17 cellular contexts compared by ENCODE assay signal in genomic region chr6:112979830-112980229, GRCh38.
DNase-seq lines count a peak whose midpoint lies in the region; ATAC-seq, FAIRE-seq and TF ChIP-seq lines count a peak whose summit lies in the region.
"Had no signal": no experiment of that assay in that cellular context is flagged by ENCODE, and none has a peak within 500 bp of the region (broad histone marks: within the 10 kb centered on the region; RNA-seq: fewer than 3 reads in every experiment).

No MANE protein-coding gene starts in this region.

- WGBS in K562 (ENCODE audit: insufficient coverage, low coverage, missing lambda C conversion rate) = 14% methylated on average over 5 of the region's 5 CpGs
- WGBS in testis, 2 donors = 42% methylated on average over 5 of the region's 5 CpGs

- FAIRE-seq in K562 (lab: Jason Lieb, UNC) (no peak), kidney (lab: Jason Lieb, UNC) (peak; percentile 93)
- FAIRE-seq: GM12878, islet of Langerhans, RCC 7860 had no signal

- no TSS peak for BruUV-seq in K562 (replicated peaks; lab: Mats Ljungman, UMichigan)

- POLR2A ChIA-PET in HEK293T (lab: Yijun Ruan, JAX) (no interaction called here), K562 (lab: Yijun Ruan, JAX) (no interaction called here)

- H3K4me2 ChIP-seq in K562 (ENCODE audit: insufficient read depth, low read length) = no peak overlapping the region

- no peak overlapping the region for H3K9ac ChIP-seq in K562 (ENCODE audit: insufficient read depth in 1 of 2, low read depth in 2 of 2, low read length in 2 of 2)
- no peak overlapping the region for H3K9ac ChIP-seq in kidney (ENCODE audit: low read length in 2 of 2)

- CTCF ChIA-PET in HEK293T (lab: Yijun Ruan, JAX) = interaction anchor here (0.6 kb wide), 1 partner anchor 119 kb away, joined by 12 read pairs; no protein-coding TSS in a partner anchor
- CTCF ChIA-PET in K562 (lab: Yijun Ruan, JAX; ENCODE audit: low intra/inter-chr PET ratio) = no interaction called here

- H3K36me3 ChIP-seq in ACC112 (ENCODE audit: insufficient read depth, low read length) (no peaks in the 10 kb centered on the region), K562 (ENCODE audit: control insufficient read depth, insufficient read depth, low read length) (no peaks in the 10 kb centered on the region), kidney (ENCODE audit: control insufficient read depth in 1 of 2, insufficient read depth in 2 of 2, low read length in 2 of 2) (no peaks in the 10 kb centered on the region), testis (ENCODE audit: low read depth, missing control alignments) (no peaks in the 10 kb centered on the region)
- H3K36me3 ChIP-seq: prostate gland had no signal

- H3K4me1 ChIP-seq in ACC112 (ENCODE audit: control insufficient read depth, insufficient read depth, low read length, unreplicated experiment) = peaks cover 33% of the 10 kb centered on the region
- no peaks in the 10 kb centered on the region for H3K4me1 ChIP-seq in K562 (replicated peaks in 1 of 2; ENCODE audit: control insufficient read depth in 2 of 2, insufficient read depth in 2 of 2, low read length in 2 of 2)
- peaks cover 0 to 3% of the 10 kb centered on the region in 2 donors for H3K4me1 ChIP-seq in kidney (ENCODE audit: control insufficient read depth in 1 of 2, insufficient read depth in 1 of 2, low read depth in 1 of 2, low read length in 2 of 2)
- no peaks in the 10 kb centered on the region for H3K4me1 ChIP-seq in testis
- H3K4me1 ChIP-seq: prostate gland had no signal

- H3K27me3 ChIP-seq in ACC112 (ENCODE audit: insufficient read depth, low read length) (no peaks in the 10 kb centered on the region), K562 (ENCODE audit: control insufficient read depth in 2 of 2, insufficient read depth in 2 of 2, low read length in 2 of 2) (no peaks in the 10 kb centered on the region), testis (no peaks in the 10 kb centered on the region)

- no peak for ATAC-seq in K562
- ATAC-seq: activated CD4-positive, alpha-beta T cell treated with anti-CD3 and anti-CD28 coated beads for 36 hours; GM12878 had no signal

- H3K79me2 ChIP-seq in ACC112 (ENCODE audit: control insufficient read depth, insufficient read depth, low read length, unreplicated experiment) = no peaks in the 10 kb centered on the region
- no peaks in the 10 kb centered on the region for H3K79me2 ChIP-seq in K562 (ENCODE audit: control insufficient read depth, insufficient read depth, low read length)

- no peaks in the 10 kb centered on the region for H4K20me1 ChIP-seq in K562 (replicated peaks; ENCODE audit: control insufficient read depth, insufficient read depth, low read length)

- H3K9me3 ChIP-seq in K562 (replicated peaks; ENCODE audit: control insufficient read depth, insufficient read depth, low read depth, low read length) (no peaks in the 10 kb centered on the region), kidney (ENCODE audit: control insufficient read depth in 1 of 2, low read length in 2 of 2) (peaks cover 0 to under 1% of the 10 kb centered on the region in 2 donors), testis (no peaks in the 10 kb centered on the region)
- H3K9me3 ChIP-seq: prostate gland had no signal

- H3K27ac ChIP-seq in ACC112 (ENCODE audit: low read depth, low read length) = peak overlapping the region; percentile 55
- no peak overlapping the region for H3K27ac ChIP-seq in K562 (ENCODE audit: extremely low read depth, low read depth, low read length)
- no peak overlapping the region for H3K27ac ChIP-seq in kidney (ENCODE audit: low read depth in 2 of 2, low read length in 2 of 2)
- H3K27ac ChIP-seq in testis = no peak overlapping the region
- H3K27ac ChIP-seq: C4-2B, prostate gland had no signal

- no peak for TF ChIP-seq EP300 in K562 (IDR thresholded peaks at IDR 0.05; ENCODE audit: low read length)

- in situ Hi-C loops in K562 (cut with MboI) = no loop called here

- H3K9me1 ChIP-seq in K562 (ENCODE audit: control insufficient read depth, insufficient read depth, low read length) = no peaks in the 10 kb centered on the region

- peak; percentile 22 for DNase-seq in HEK293T (ENCODE audit: extremely low spot score)
- DNase-seq in K562 (ENCODE audit: extremely low read depth in 1 of 4, low spot score in 3 of 4) = no peak
- no peak for DNase-seq in kidney
- no peak for DNase-seq in iPS-NIHi7 (ENCODE audit: extremely low spot score)
- DNase-seq in SHP77 (lab: John Stamatoyannopoulos, UW) = no peak
- DNase-seq in NCI-H187 treated with DMSO at 0.1 percent for 48 hours (lab: John Stamatoyannopoulos, UW) = no peak
- DNase-seq in testis = no peak
- DNase-seq: activated CD4-positive, alpha-beta T cell treated with anti-CD3 and anti-CD28 coated beads for 36 hours; activated naive CD4-positive, alpha-beta T cell treated with Interleukin-2 at 50 U/mL for 16 hours; effector CD8-positive, alpha-beta T cell; MV-4-11 had no signal

- TF ChIP-seq RAD21 in K562 (CRISPR knock-in tag; conservative IDR thresholded peaks at IDR 0.05 in 1 of 2, IDR thresholded peaks at IDR 0.05 in 1 of 2) = no peak

- peak overlapping the region; percentile 43; the same call in 1 of the 2 replicates for H3K4me3 ChIP-seq in ACC112 (ENCODE audit: low read depth, low read length)
- no peak overlapping the region for H3K4me3 ChIP-seq in K562
- no peak overlapping the region for H3K4me3 ChIP-seq in kidney (ENCODE audit: low read length in 2 of 2)
- H3K4me3 ChIP-seq in testis = no peak overlapping the region
- H3K4me3 ChIP-seq: GM12878, prostate gland had no signal

- TF ChIP-seq POLR2A in K562 (conservative IDR thresholded peaks at IDR 0.05) = no peak
- TF ChIP-seq POLR2A in testis (IDR thresholded peaks at IDR 0.05) = no peak

- H2AFZ ChIP-seq in ACC112 (ENCODE audit: low read length, unreplicated experiment) (peak overlapping the region; percentile 65), K562 (ENCODE audit: low read depth, low read length) (0 out of 2 replicates have a peak overlapping the region, but pooled peaks have one; percentile 37)

- no peak for TF ChIP-seq CTCF in K562 (IDR thresholded peaks at IDR 0.05 in 2 of 3, conservative IDR thresholded peaks at IDR 0.05 in 1 of 3; ENCODE audit: insufficient read depth in 2 of 3, low read depth in 1 of 3, low read length in 3 of 3)
- TF ChIP-seq CTCF in kidney (IDR thresholded peaks at IDR 0.05; ENCODE audit: borderline replicate concordance, extremely low read depth, insufficient read depth) = no peak
- no peak for TF ChIP-seq CTCF in testis (IDR thresholded peaks at IDR 0.05)

- intact Hi-C loops in K562 (cut with micrococcal nuclease) = no loop called here
- intact Hi-C loops in kidney (cut with DNase I) = no loop called here
- intact Hi-C loops in testis (cut with DNase I; ENCODE audit: low total_unique reads) = no loop called here

TF ChIP-seq in HEK293T, 16 proteins besides CTCF, POLR2A, EP300 and RAD21:
- TF ChIP-seq SP1 (IDR thresholded peaks at IDR 0.05) (no peak), L3MBTL2 (conservative IDR thresholded peaks at IDR 0.05) (no peak), PKNOX1 (IDR thresholded peaks at IDR 0.05) (0 out of 2 replicates have a peak, but pooled peaks have one; percentile 13)
TF ChIP-seq in HEK293T: peak in this region for 1.

TF ChIP-seq in K562, 482 proteins besides CTCF, POLR2A, EP300 and RAD21:
- TF ChIP-seq RBBP5 (IDR thresholded peaks at IDR 0.05; ENCODE audit: borderline replicate concordance, insufficient read depth, low read length, poor library complexity, severe bottlenecking) (no peak), NFIC (IDR thresholded peaks at IDR 0.05) (peak; percentile 64; the same call in 1 of the 2 replicates), ZNF589 (CRISPR knock-in tag; IDR thresholded peaks at IDR 0.05; ENCODE audit: low read depth) (no peak), ID3 (CRISPR knock-in tag; IDR thresholded peaks at IDR 0.05) (no peak), ID3 (tag; IDR thresholded peaks at IDR 0.05) (no peak), ZNF274 (IDR thresholded peaks at IDR 0.05; ENCODE audit: borderline replicate concordance, low read depth, low read length) (no peak), POU5F1 (IDR thresholded peaks at IDR 0.05; ENCODE audit: borderline replicate concordance, low read depth, low read length, partially characterized antibody) (no peak), ELF4 (CRISPR knock-in tag; IDR thresholded peaks at IDR 0.05) (no peak), GTF3C2 (IDR thresholded peaks at IDR 0.05; ENCODE audit: borderline replicate concordance, extremely low read depth, insufficient read length) (no peak)
